In the genomic region with DNA sequence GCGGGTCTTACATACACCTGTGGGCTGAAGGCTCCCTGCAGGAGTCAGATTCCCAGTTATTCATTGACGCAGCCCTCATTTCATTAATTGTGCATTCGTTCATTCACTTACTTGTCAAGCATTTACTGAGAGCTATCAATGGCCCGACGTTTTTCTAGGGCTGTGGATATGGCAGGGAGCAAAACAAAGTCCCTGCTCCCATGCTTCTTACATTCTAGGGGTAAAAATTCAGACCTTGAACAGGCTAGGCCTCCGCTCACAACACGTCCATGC, we compare ENCODE assay signal across 1 cellular context.
TF ChIP-seq lines count a peak whose summit lies in the region.

No MANE protein-coding gene starts in this region.

TF ChIP-seq in endothelial cell of umbilical vein, 7 proteins besides CTCF, POLR2A, EP300 and RAD21:
- no peak for TF ChIP-seq FOS (IDR thresholded peaks at IDR 0.05; ENCODE audit: borderline replicate concordance, insufficient read depth, low read length)
- TF ChIP-seq POLR2AphosphoS5 (IDR thresholded peaks at IDR 0.05; ENCODE audit: insufficient read depth, low read depth, low read length), result no peak
- TF ChIP-seq GATA2 (IDR thresholded peaks at IDR 0.05; ENCODE audit: insufficient read depth, insufficient read length, low read depth, low read length), result no peak
- TF ChIP-seq, protein P1, sequence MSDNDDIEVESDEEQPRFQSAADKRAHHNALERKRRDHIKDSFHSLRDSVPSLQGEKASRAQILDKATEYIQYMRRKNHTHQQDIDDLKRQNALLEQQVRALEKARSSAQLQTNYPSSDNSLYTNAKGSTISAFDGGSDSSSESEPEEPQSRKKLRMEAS (IDR thresholded peaks at IDR 0.05; ENCODE audit: insufficient read depth, insufficient read length), result no peak
- no peak for TF ChIP-seq MYC (IDR thresholded peaks at IDR 0.05; ENCODE audit: low read depth, low read length)
- TF ChIP-seq EZH2 (IDR thresholded peaks at IDR 0.05; ENCODE audit: borderline replicate concordance, low read depth, low read length, severe bottlenecking), result no peak
- TF ChIP-seq JUN (IDR thresholded peaks at IDR 0.05; ENCODE audit: borderline replicate concordance, insufficient read depth, insufficient read length, low read depth), result no peak
TF ChIP-seq in endothelial cell of umbilical vein: peak in this region for 0.
